Comparison of ENCODE assay signal across 11 cellular contexts in genomic region chr4:82842593-82842992, GRCh38. TPM values are rescaled to one million over a fixed set of nuclear protein-coding genes. Genes with fewer than 3 reads are reported as not detected.
DNase-seq lines count a peak whose midpoint lies in the region; ATAC-seq and TF ChIP-seq lines count a peak whose summit lies in the region.
"Had no signal": no experiment of that assay in that cellular context is flagged by ENCODE, and none has a peak within 500 bp of the region (broad histone marks: within the 10 kb centered on the region; RNA-seq: fewer than 3 reads in every experiment).

No MANE protein-coding gene starts in this region.

- H3K27ac Mint-ChIP-seq in MCF 10A (ENCODE audit: low read depth, unreplicated experiment), result no peak overlapping the region
- H3K27ac Mint-ChIP-seq in type B pancreatic cell, result no peak overlapping the region
- H3K27ac Mint-ChIP-seq in CD8-positive, alpha-beta T cell, result no peak overlapping the region

- H3K27me3 Mint-ChIP-seq in MCF 10A (ENCODE audit: insufficient read depth, unreplicated experiment) (no peaks in the 10 kb centered on the region), type B pancreatic cell (no peaks in the 10 kb centered on the region)
- H3K27me3 Mint-ChIP-seq in CD8-positive, alpha-beta T cell (ENCODE audit: low read depth), result no peaks in the 10 kb centered on the region

- in situ Hi-C loops in Panc1 (cut with HindIII; ENCODE audit: low pct_unique_long_range_greater_than_20kb, low sequenced_read_pairs), result no loop called here

- peaks cover 7% of the 10 kb centered on the region for H3K4me1 Mint-ChIP-seq in MCF 10A (ENCODE audit: insufficient read depth, unreplicated experiment)
- H3K4me1 Mint-ChIP-seq in type B pancreatic cell (ENCODE audit: unreplicated experiment), result no peaks in the 10 kb centered on the region
- H3K4me1 Mint-ChIP-seq in CD8-positive, alpha-beta T cell (ENCODE audit: low read depth), result no peaks in the 10 kb centered on the region

- TF ChIP-seq POLR2A in breast epithelium (IDR thresholded peaks at IDR 0.05), result no peak

- H3K9me3 Mint-ChIP-seq in MCF 10A (ENCODE audit: unreplicated experiment), result no peaks in the 10 kb centered on the region
- no peaks in the 10 kb centered on the region for H3K9me3 Mint-ChIP-seq in type B pancreatic cell
- no peaks in the 10 kb centered on the region for H3K9me3 Mint-ChIP-seq in CD8-positive, alpha-beta T cell

- no peak overlapping the region for H3K4me3 Mint-ChIP-seq in MCF 10A (ENCODE audit: unreplicated experiment)
- H3K4me3 Mint-ChIP-seq in type B pancreatic cell, result no peak overlapping the region
- no peak overlapping the region for H3K4me3 Mint-ChIP-seq in CD8-positive, alpha-beta T cell

- H3K4me1 ChIP-seq in breast epithelium (no peaks in the 10 kb centered on the region), Panc1 (ENCODE audit: control insufficient read depth, insufficient read depth, low read length) (no peaks in the 10 kb centered on the region)
- H3K4me1 ChIP-seq in CD8-positive, alpha-beta T cell (ENCODE audit: insufficient read depth, low read length), result no peaks in the 10 kb centered on the region
- H3K4me1 ChIP-seq: SJCRH30 had no signal

- ATAC-seq in Panc1, result no peak
- no peak for ATAC-seq in activated CD4-positive, CD25-positive, alpha-beta regulatory T cell treated with anti-CD3 and anti-CD28 coated beads, Interleukin-2, amount 50 U/mL, for 24 hours
- no peak for ATAC-seq in CD8-positive, alpha-beta T cell
- ATAC-seq: stimulated activated naive CD8-positive, alpha-beta T cell treated with anti-CD3 and anti-CD28 coated beads, Interleukin-15, Interleukin-2, amounts not matched to agents 100 U/mL and 50 U/mL, for 24 hours had no signal

- H3K4me3 ChIP-seq in breast epithelium, result no peak overlapping the region
- no peak overlapping the region for H3K4me3 ChIP-seq in Panc1 (ENCODE audit: low read depth in 2 of 2, low read length in 2 of 2)
- no peak overlapping the region for H3K4me3 ChIP-seq in CD8-positive, alpha-beta T cell (ENCODE audit: low read depth, low read length)
- H3K4me3 ChIP-seq: SJCRH30 had no signal

- TF ChIP-seq CTCF in MCF 10A (IDR thresholded peaks at IDR 0.05; ENCODE audit: unreplicated experiment) (peak; percentile 36), breast epithelium (IDR thresholded peaks at IDR 0.05) (no peak), Panc1 (IDR thresholded peaks at IDR 0.05) (peak; percentile 28; the same call in 1 of the 2 replicates), type B pancreatic cell (conservative IDR thresholded peaks at IDR 0.05) (peak; percentile 66)
- no peak for TF ChIP-seq CTCF in CD8-positive, alpha-beta T cell (IDR thresholded peaks at IDR 0.05)

- no peaks in the 10 kb centered on the region for H3K27me3 ChIP-seq in breast epithelium
- no peaks in the 10 kb centered on the region for H3K27me3 ChIP-seq in Panc1 (ENCODE audit: control insufficient read depth, insufficient read depth, low read length)
- H3K27me3 ChIP-seq in CD8-positive, alpha-beta T cell (ENCODE audit: insufficient read depth, low read length), result no peaks in the 10 kb centered on the region
- H3K27me3 ChIP-seq: SJCRH30 had no signal

- H3K27ac ChIP-seq in breast epithelium (no peak overlapping the region), Panc1 (ENCODE audit: low read length) (no peak overlapping the region)
- no peak overlapping the region for H3K27ac ChIP-seq in CD8-positive, alpha-beta T cell (ENCODE audit: low read depth, low read length)
- H3K27ac ChIP-seq: SJCRH30 had no signal

- H3K9me3 ChIP-seq in breast epithelium (no peaks in the 10 kb centered on the region), Panc1 (ENCODE audit: control insufficient read depth, insufficient read depth, low read depth, low read length) (no peaks in the 10 kb centered on the region)
- no peaks in the 10 kb centered on the region for H3K9me3 ChIP-seq in CD8-positive, alpha-beta T cell (ENCODE audit: low read length)
- H3K9me3 ChIP-seq: SJCRH30 had no signal

- peaks cover 3% of the 10 kb centered on the region for H3K36me3 ChIP-seq in breast epithelium
- H3K36me3 ChIP-seq in Panc1 (ENCODE audit: control insufficient read depth, insufficient read depth, low read length), result peaks cover 34% of the 10 kb centered on the region
- H3K36me3 ChIP-seq in CD8-positive, alpha-beta T cell (ENCODE audit: insufficient read depth, low read length), result peaks cover 41% of the 10 kb centered on the region

- POLR2A ChIA-PET in MCF 10A (lab: Yijun Ruan, JAX) (interaction anchor here (1.1 kb wide), 1 partner anchor 18 kb away, joined by 3 read pairs; no protein-coding TSS in a partner anchor), Panc1 (lab: Charles Lee) (no interaction called here)
- POLR2A ChIA-PET in CD8-positive, alpha-beta T cell (lab: Charles Lee), result no interaction called here

- BruUV-seq in MCF 10A (replicated peaks; lab: Mats Ljungman, UMichigan), result no TSS peak
- BruUV-seq in Panc1 (replicated peaks; lab: Mats Ljungman, UMichigan), result no TSS peak

- H3K36me3 Mint-ChIP-seq in MCF 10A (ENCODE audit: insufficient read depth, unreplicated experiment) (peaks cover 100% of the 10 kb centered on the region), type B pancreatic cell (peaks cover 40% of the 10 kb centered on the region)
- H3K36me3 Mint-ChIP-seq in CD8-positive, alpha-beta T cell, result peaks cover 75% of the 10 kb centered on the region

- CTCF ChIA-PET in MCF 10A (lab: Yijun Ruan, JAX), result interaction anchor here (0.6 to 1.4 kb wide), 7 partner anchors 10 to 380 kb away, joined by 3 to 7 read pairs (median 4); no protein-coding TSS in a partner anchor
- CTCF ChIA-PET in Panc1 (lab: Charles Lee), result interaction anchor here (0.8 kb wide), 1 partner anchor 10 kb away, joined by 4 read pairs; no protein-coding TSS in a partner anchor
- CTCF ChIA-PET in CD8-positive, alpha-beta T cell (lab: Charles Lee), result interaction anchor here (1.3 kb wide), 1 partner anchor 11 kb away, joined by 4 read pairs; no protein-coding TSS in a partner anchor

- intact Hi-C loops in MCF 10A (cut with micrococcal nuclease) (no loop called here), breast epithelium (cut with DNase I; ENCODE audit: low total_unique reads) (no loop called here), Panc1 (cut with micrococcal nuclease; ENCODE audit: unreplicated experiment) (no loop called here)
- intact Hi-C loops in CD8-positive, alpha-beta T cell (cut with DNase I, micrococcal nuclease), result loop anchor here in 1 of 2 experiments (10.0 kb wide), 1 partner anchor 572 kb away; no protein-coding TSS in a partner anchor

- DNase-seq in MCF 10A (ENCODE audit: unreplicated experiment) (peak; percentile 21), breast epithelium (ENCODE audit: low spot score in 2 of 2) (no peak), Panc1 (ENCODE audit: low read depth, low spot score) (no peak), fibroblast of peridontal ligament (ENCODE audit: extremely low read depth) (peak; percentile 32), type B pancreatic cell (ENCODE audit: extremely low spot score, unreplicated experiment) (no peak), NCI-H524 treated with DMSO at 0.1 percent for 48 hours (lab: John Stamatoyannopoulos, UW) (no peak)
- no peak for DNase-seq in CD8-positive, alpha-beta T cell
- DNase-seq: kidney glomerular epithelial cell; stimulated activated naive CD8-positive, alpha-beta T cell treated with anti-CD3 and anti-CD28 coated beads, Interleukin-15, Interleukin-2, amounts not matched to agents 100 U/mL and 50 U/mL, for 24 hours had no signal

RNA-seq across cellular contexts. Expression of gene SCD5, which starts 44.0 kb away (rescaled TPM):
- total RNA-seq in MCF 10A (2022), result 3.5 and 3.6 TPM in 2 replicates
- 10 to 100 TPM in 2 of 3 donors, 1 to 10 TPM in 1; 9.8 to 17.0 (median 14.7) TPM for total RNA-seq in breast epithelium
- 2.0 TPM for total RNA-seq in Panc1 (2021; ENCODE audit: unreplicated experiment)
- 2.3 TPM for polyA plus RNA-seq in Panc1 (2012; ENCODE audit: insufficient read length)
- 22.5 and 36.6 TPM in 2 replicates for total RNA-seq in type B pancreatic cell (ENCODE audit: low replicate concordance)
- under 1 TPM; 0.36 to 0.41 TPM for total RNA-seq in CD8-positive, alpha-beta T cell

RNA-seq across cellular contexts. Expression of gene SEC31A, which starts 48.4 kb away (rescaled TPM):
- 212 and 229 TPM in 2 replicates for total RNA-seq in MCF 10A (2022)
- 100 to 1,000 TPM; 186 to 234 (median 231) TPM for total RNA-seq in breast epithelium
- total RNA-seq in Panc1 (2021; ENCODE audit: unreplicated experiment), result 107 TPM
- polyA plus RNA-seq in Panc1 (2012; ENCODE audit: insufficient read length), result 73.9 TPM
- total RNA-seq in type B pancreatic cell (ENCODE audit: low replicate concordance), result 233 and 295 TPM in 2 replicates
- 100 to 1,000 TPM; 115 to 117 TPM for total RNA-seq in CD8-positive, alpha-beta T cell

RNA-seq across cellular contexts. Expression of gene THAP9, which starts 57.9 kb away (rescaled TPM):
- 3.6 and 4.0 TPM in 2 replicates for total RNA-seq in MCF 10A (2022)
- total RNA-seq in breast epithelium, result 1 to 10 TPM; 3.7 to 8.6 (median 5.2) TPM
- 3.0 TPM for total RNA-seq in Panc1 (2021; ENCODE audit: unreplicated experiment)
- 0.90 TPM for polyA plus RNA-seq in Panc1 (2012; ENCODE audit: insufficient read length)
- 5.3 and 8.4 TPM in 2 replicates for total RNA-seq in type B pancreatic cell (ENCODE audit: low replicate concordance)
- total RNA-seq in CD8-positive, alpha-beta T cell, result 1 to 10 TPM; 5.2 to 7.3 TPM

Comparison
In these comparisons a context has a peak if more than half of its experiments do, and no peak if none do; other contexts are left out.
1. DNase-seq: peak in MCF 10A (single experiment) and fibroblast of peridontal ligament (single experiment); none in breast epithelium (0 of 2), Panc1 (single experiment), type B pancreatic cell (single experiment), NCI-H524 treated with DMSO at 0.1 percent for 48 hours (single experiment) and CD8-positive, alpha-beta T cell (0 of 7).
2. CTCF ChIP-seq: peak in MCF 10A (single experiment), Panc1 (single experiment) and type B pancreatic cell (single experiment); none in breast epithelium (0 of 3) and CD8-positive, alpha-beta T cell (single experiment).